18 cellular contexts compared by ENCODE assay signal in genomic region chr14:50371546-50371945, GRCh38. TPM values are rescaled to one million over a fixed set of nuclear protein-coding genes. Genes with fewer than 3 reads are reported as not detected.
A peak's percentile ranks its signal among the peaks of the same experiment; 100 is the strongest.
DNase-seq lines count a peak whose midpoint lies in the region; TF ChIP-seq lines count a peak whose summit lies in the region.
"Had no signal": no experiment of that assay in that cellular context is flagged by ENCODE, and none has a peak within 500 bp of the region (broad histone marks: within the 10 kb centered on the region; RNA-seq: fewer than 3 reads in every experiment).

No MANE protein-coding gene starts in this region.

- H3K9me3 ChIP-seq in right atrium auricular region = no peaks in the 10 kb centered on the region
- H3K9me3 ChIP-seq: A549, Caco-2 had no signal

- H3K4me1 ChIP-seq in right atrium auricular region = no peaks in the 10 kb centered on the region
- H3K4me1 ChIP-seq: A549, Caco-2 had no signal

- H3K27me3 ChIP-seq in right atrium auricular region = no peaks in the 10 kb centered on the region

- no peak for TF ChIP-seq CTCF in right atrium auricular region (IDR thresholded peaks at IDR 0.05)

- H3K27ac ChIP-seq in right atrium auricular region = no peak overlapping the region
- H3K27ac ChIP-seq: 22Rv1, A549, C4-2B had no signal

- no peak overlapping the region for H3K4me3 ChIP-seq in right atrium auricular region
- H3K4me3 ChIP-seq: A549 had no signal

- peak; percentile 60 for DNase-seq in NCI-H82 (lab: John Stamatoyannopoulos, UW)
- DNase-seq in NCI-H82 treated with DMSO at 0.1 percent for 48 hours (lab: John Stamatoyannopoulos, UW; ENCODE audit: unreplicated experiment) = no peak
- peak; percentile 92 for DNase-seq in NCI-H2171 (lab: John Stamatoyannopoulos, UW)
- DNase-seq in NCI-H69 (lab: John Stamatoyannopoulos, UW) = peak; percentile 54
- DNase-seq in NCI-H2196 treated with DMSO at 0.1 percent for 48 hours (lab: John Stamatoyannopoulos, UW; ENCODE audit: unreplicated experiment) = no peak
- DNase-seq in right atrium auricular region (ENCODE audit: low spot score) = no peak
- no peak for DNase-seq in SKM-1 treated with dmso at 0.1 percent for 144 hours (lab: John Stamatoyannopoulos, UW; ENCODE audit: unreplicated experiment)
- DNase-seq: AML-193; Caco-2; CD4-positive, alpha-beta T cell; DMS79 treated with DMSO at 0.1 percent for 48 hours; GF-D8; GOT3; H7; HFFc6 had no signal

- no peaks in the 10 kb centered on the region for H3K36me3 ChIP-seq in right atrium auricular region

RNA-seq across cellular contexts. Expression of gene CDKL1, which starts 25.1 kb away (rescaled TPM):
- 1 to 10 TPM; 2.4 to 4.6 TPM for total RNA-seq in right atrium auricular region

RNA-seq across cellular contexts. Expression of gene DMAC2L, which starts 59.4 kb away (rescaled TPM):
- 10 to 100 TPM; 10.1 to 22.8 TPM for total RNA-seq in right atrium auricular region

RNA-seq across cellular contexts. Expression of gene L2HGDH, which starts 59.5 kb away (rescaled TPM):
- total RNA-seq in right atrium auricular region = 1 to 10 TPM; 4.0 to 8.3 TPM

Comparison
In these comparisons a context has a peak if more than half of its experiments do, and no peak if none do; other contexts are left out.
1. DNase-seq: peak in NCI-H82 (single experiment), NCI-H2171 (single experiment) and NCI-H69 (single experiment); none in NCI-H82 treated with DMSO at 0.1 percent for 48 hours (single experiment), NCI-H2196 treated with DMSO at 0.1 percent for 48 hours (single experiment), right atrium auricular region (single experiment) and SKM-1 treated with dmso at 0.1 percent for 144 hours (single experiment).